16 cellular contexts compared by ENCODE assay signal in the genomic region with DNA sequence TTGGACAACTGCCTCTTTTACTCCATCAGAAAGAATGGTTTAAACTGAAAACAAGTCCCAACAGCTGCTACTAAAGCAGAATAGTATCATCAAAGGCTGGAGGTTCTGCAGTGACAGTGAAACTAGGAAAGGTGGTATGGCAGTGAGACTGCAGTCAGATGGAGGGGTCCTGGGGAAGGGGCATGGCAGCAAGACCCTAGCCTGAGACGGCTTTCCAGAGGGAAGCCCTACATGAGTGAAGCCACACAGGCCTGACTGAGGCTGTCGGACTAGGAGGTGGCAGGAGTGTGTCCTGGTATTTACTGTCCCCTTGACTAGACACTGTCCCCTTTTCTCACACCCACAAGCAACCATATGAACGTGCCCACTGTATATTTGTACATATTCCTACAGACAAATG. TPM values are rescaled to one million over a fixed set of nuclear protein-coding genes. Genes with fewer than 3 reads are reported as not detected.
A peak's percentile ranks its signal among the peaks of the same experiment; 100 is the strongest.
DNase-seq lines count a peak whose midpoint lies in the region; ATAC-seq and TF ChIP-seq lines count a peak whose summit lies in the region.
"Had no signal": no experiment of that assay in that cellular context is flagged by ENCODE, and none has a peak within 500 bp of the region (broad histone marks: within the 10 kb centered on the region; RNA-seq: fewer than 3 reads in every experiment).

No MANE protein-coding gene starts in this region.

- DNase-seq in activated CD4-positive, alpha-beta T cell treated with anti-CD3 and anti-CD28 coated beads, Interleukin-2, amount 10 ng/mL, durations not matched to agents 24 days and 14 days, result peak; percentile 45
- DNase-seq in activated CD4-positive, alpha-beta T cell treated with anti-CD3 and anti-CD28 coated beads for 1 hour, result no peak
- DNase-seq in CD4-positive, alpha-beta T cell, result no peak
- DNase-seq in activated T-helper 2 cell treated with anti-CD3 and anti-CD28 coated beads, Interferon-gamma antibody, Interleukin-2, Interleukin-4, amounts not matched to agents 10 μg/mL and 5 μg/mL and 100 μg/mL, durations not matched to agents 14 hours and 24 hours and 36 hours (ENCODE audit: low spot score), result peak; percentile 5
- DNase-seq in mesenteric fat pad (ENCODE audit: low spot score) (peak; percentile 43), brain microvascular endothelial cell (no peak)
- DNase-seq: DMS79 treated with DMSO at 0.1 percent for 48 hours, MV-4-11, NCI-H1436, NCI-H2081, NCI-H524 had no signal

- intact Hi-C loops in activated CD4-positive, alpha-beta T cell treated with anti-CD3 and anti-CD28 coated beads, Interleukin-2, amount 10 ng/mL, durations not matched to agents 24 days and 14 days (cut with micrococcal nuclease), result no loop called here
- intact Hi-C loops in CD4-positive, alpha-beta T cell (cut with DNase I, micrococcal nuclease), result no loop called here
- intact Hi-C loops in activated T-helper 2 cell treated with anti-CD3 and anti-CD28 coated beads, Interferon-gamma antibody, Interleukin-2, Interleukin-4, amounts not matched to agents 10 μg/mL and 5 μg/mL and 100 μg/mL, durations not matched to agents 14 hours and 24 hours and 36 hours (cut with micrococcal nuclease), result no loop called here

- peaks cover 36% of the 10 kb centered on the region for H3K4me1 Mint-ChIP-seq in activated CD4-positive, alpha-beta T cell treated with anti-CD3 and anti-CD28 coated beads, Interleukin-2, amount 10 ng/mL, durations not matched to agents 24 days and 14 days
- H3K4me1 Mint-ChIP-seq in CD4-positive, alpha-beta T cell (ENCODE audit: low read depth), result peaks cover 24% of the 10 kb centered on the region
- peaks cover 37% of the 10 kb centered on the region for H3K4me1 Mint-ChIP-seq in activated T-helper 2 cell treated with anti-CD3 and anti-CD28 coated beads, Interferon-gamma antibody, Interleukin-2, Interleukin-4, amounts not matched to agents 10 μg/mL and 5 μg/mL and 100 μg/mL, durations not matched to agents 14 hours and 24 hours and 36 hours (ENCODE audit: low read depth)

- H3K27me3 Mint-ChIP-seq in activated CD4-positive, alpha-beta T cell treated with anti-CD3 and anti-CD28 coated beads, Interleukin-2, amount 10 ng/mL, durations not matched to agents 24 days and 14 days, result no peaks in the 10 kb centered on the region
- no peaks in the 10 kb centered on the region for H3K27me3 Mint-ChIP-seq in CD4-positive, alpha-beta T cell
- H3K27me3 Mint-ChIP-seq in activated T-helper 2 cell treated with anti-CD3 and anti-CD28 coated beads, Interferon-gamma antibody, Interleukin-2, Interleukin-4, amounts not matched to agents 10 μg/mL and 5 μg/mL and 100 μg/mL, durations not matched to agents 14 hours and 24 hours and 36 hours (ENCODE audit: low read depth), result no peaks in the 10 kb centered on the region

- H3K36me3 ChIP-seq in brain microvascular endothelial cell (replicated peaks), result peaks cover 29% of the 10 kb centered on the region

- no peaks in the 10 kb centered on the region for H3K27me3 ChIP-seq in CD4-positive, alpha-beta T cell (ENCODE audit: control insufficient read depth, insufficient read depth, low read length)
- no peaks in the 10 kb centered on the region for H3K27me3 ChIP-seq in brain microvascular endothelial cell (replicated peaks)

- TF ChIP-seq CTCF in CD4-positive, alpha-beta T cell (IDR thresholded peaks at IDR 0.05), result no peak
- TF ChIP-seq CTCF in brain microvascular endothelial cell (IDR thresholded peaks at IDR 0.05; ENCODE audit: low read depth, low read length, missing control alignments), result no peak

- no peak for ATAC-seq in CD4-positive, alpha-beta T cell (ENCODE audit: poor library complexity)
- ATAC-seq in HG03342 (IDR thresholded peaks at IDR 0.05; ENCODE audit: unreplicated experiment) (no peak), GM18858 (IDR thresholded peaks at IDR 0.05; ENCODE audit: unreplicated experiment) (no peak)
- ATAC-seq: HCT116 had no signal

- no peak overlapping the region for H3K27ac Mint-ChIP-seq in activated CD4-positive, alpha-beta T cell treated with anti-CD3 and anti-CD28 coated beads, Interleukin-2, amount 10 ng/mL, durations not matched to agents 24 days and 14 days
- H3K27ac Mint-ChIP-seq in CD4-positive, alpha-beta T cell, result peak overlapping the region; percentile 82
- no peak overlapping the region for H3K27ac Mint-ChIP-seq in activated T-helper 2 cell treated with anti-CD3 and anti-CD28 coated beads, Interferon-gamma antibody, Interleukin-2, Interleukin-4, amounts not matched to agents 10 μg/mL and 5 μg/mL and 100 μg/mL, durations not matched to agents 14 hours and 24 hours and 36 hours

- H3K4me3 Mint-ChIP-seq in activated CD4-positive, alpha-beta T cell treated with anti-CD3 and anti-CD28 coated beads, Interleukin-2, amount 10 ng/mL, durations not matched to agents 24 days and 14 days, result no peak overlapping the region
- H3K4me3 Mint-ChIP-seq in CD4-positive, alpha-beta T cell, result no peak overlapping the region
- H3K4me3 Mint-ChIP-seq in activated T-helper 2 cell treated with anti-CD3 and anti-CD28 coated beads, Interferon-gamma antibody, Interleukin-2, Interleukin-4, amounts not matched to agents 10 μg/mL and 5 μg/mL and 100 μg/mL, durations not matched to agents 14 hours and 24 hours and 36 hours (ENCODE audit: low read depth), result no peak overlapping the region

- peaks cover 29% of the 10 kb centered on the region for H3K36me3 Mint-ChIP-seq in activated CD4-positive, alpha-beta T cell treated with anti-CD3 and anti-CD28 coated beads, Interleukin-2, amount 10 ng/mL, durations not matched to agents 24 days and 14 days (ENCODE audit: low read depth)
- H3K36me3 Mint-ChIP-seq in CD4-positive, alpha-beta T cell (ENCODE audit: low read depth), result peaks cover 70% of the 10 kb centered on the region
- H3K36me3 Mint-ChIP-seq in activated T-helper 2 cell treated with anti-CD3 and anti-CD28 coated beads, Interferon-gamma antibody, Interleukin-2, Interleukin-4, amounts not matched to agents 10 μg/mL and 5 μg/mL and 100 μg/mL, durations not matched to agents 14 hours and 24 hours and 36 hours (ENCODE audit: low read depth), result peaks cover 42% of the 10 kb centered on the region

- in situ Hi-C loops in brain microvascular endothelial cell (cut with HindIII; ENCODE audit: low pct_ligation_motif_present, low sequenced_read_pairs), result loop anchor here (25.0 kb wide), 1 partner anchor 102 kb away; no protein-coding TSS in a partner anchor

- CTCF ChIA-PET in CD4-positive, alpha-beta T cell (lab: Charles Lee), result no interaction called here

- POLR2A ChIA-PET in CD4-positive, alpha-beta T cell (lab: Charles Lee), result no interaction called here

- H3K27ac ChIP-seq in CD4-positive, alpha-beta T cell (ENCODE audit: low read depth, low read length), result no peak overlapping the region
- H3K27ac ChIP-seq in brain microvascular endothelial cell, result no peak overlapping the region
- H3K27ac ChIP-seq: C4-2B, HL-60 had no signal

- H3K9me3 Mint-ChIP-seq in activated CD4-positive, alpha-beta T cell treated with anti-CD3 and anti-CD28 coated beads, Interleukin-2, amount 10 ng/mL, durations not matched to agents 24 days and 14 days, result no peaks in the 10 kb centered on the region
- no peaks in the 10 kb centered on the region for H3K9me3 Mint-ChIP-seq in CD4-positive, alpha-beta T cell
- no peaks in the 10 kb centered on the region for H3K9me3 Mint-ChIP-seq in activated T-helper 2 cell treated with anti-CD3 and anti-CD28 coated beads, Interferon-gamma antibody, Interleukin-2, Interleukin-4, amounts not matched to agents 10 μg/mL and 5 μg/mL and 100 μg/mL, durations not matched to agents 14 hours and 24 hours and 36 hours

- no peak overlapping the region for H3K4me3 ChIP-seq in brain microvascular endothelial cell (ENCODE audit: low read depth, low read length)

- no peaks in the 10 kb centered on the region for H3K9me3 ChIP-seq in CD4-positive, alpha-beta T cell (ENCODE audit: control insufficient read depth, low read length)

RNA-seq across cellular contexts. Expression of a gene that starts 40.4 kb away (rescaled TPM):
- total RNA-seq in activated CD4-positive, alpha-beta T cell treated with anti-CD3 and anti-CD28 coated beads, Interleukin-2, amount 10 ng/mL, durations not matched to agents 24 days and 14 days, result 13.5 and 15.6 TPM in 2 replicates
- total RNA-seq in CD4-positive, alpha-beta T cell, result 1 to 10 TPM; 4.0 to 4.4 TPM
- total RNA-seq in activated T-helper 2 cell treated with anti-CD3 and anti-CD28 coated beads, Interferon-gamma antibody, Interleukin-2, Interleukin-4, amounts not matched to agents 10 μg/mL and 5 μg/mL and 100 μg/mL, durations not matched to agents 14 hours and 24 hours and 36 hours, result 11.5 and 14.8 TPM in 2 replicates
- 10.1 TPM for total RNA-seq in mesenteric fat pad

RNA-seq across cellular contexts. Expression of a gene that starts 54.3 kb away (rescaled TPM):
- total RNA-seq in activated CD4-positive, alpha-beta T cell treated with anti-CD3 and anti-CD28 coated beads, Interleukin-2, amount 10 ng/mL, durations not matched to agents 24 days and 14 days, result 25.8 and 26.2 TPM in 2 replicates
- total RNA-seq in CD4-positive, alpha-beta T cell, result 10 to 100 TPM; 14.1 to 14.9 TPM
- total RNA-seq in activated T-helper 2 cell treated with anti-CD3 and anti-CD28 coated beads, Interferon-gamma antibody, Interleukin-2, Interleukin-4, amounts not matched to agents 10 μg/mL and 5 μg/mL and 100 μg/mL, durations not matched to agents 14 hours and 24 hours and 36 hours, result 22.8 and 23.6 TPM in 2 replicates
- 34.8 TPM for total RNA-seq in mesenteric fat pad

Comparison
In these comparisons a context has a peak if more than half of its experiments do, and no peak if none do; other contexts are left out.
1. DNase-seq: peak in activated CD4-positive, alpha-beta T cell treated with anti-CD3 and anti-CD28 coated beads, Interleukin-2, amount 10 ng/mL, durations not matched to agents 24 days and 14 days (single experiment), activated T-helper 2 cell treated with anti-CD3 and anti-CD28 coated beads, Interferon-gamma antibody, Interleukin-2, Interleukin-4, amounts not matched to agents 10 μg/mL and 5 μg/mL and 100 μg/mL, durations not matched to agents 14 hours and 24 hours and 36 hours (single experiment) and mesenteric fat pad (single experiment); none in activated CD4-positive, alpha-beta T cell treated with anti-CD3 and anti-CD28 coated beads for 1 hour (single experiment), CD4-positive, alpha-beta T cell (0 of 10) and brain microvascular endothelial cell (single experiment).